ENCODE assay signal across 1 cellular context in genomic region chr20:51082988-51083387, GRCh38.
TF ChIP-seq lines count a peak whose summit lies in the region.

No MANE protein-coding gene starts in this region.

TF ChIP-seq in H1, 55 proteins besides CTCF, POLR2A, EP300 and RAD21:
- TF ChIP-seq POU5F1 (IDR thresholded peaks at IDR 0.05; ENCODE audit: low read depth, low read length), result no peak
- no peak for TF ChIP-seq HDAC2 (IDR thresholded peaks at IDR 0.05; ENCODE audit: borderline replicate concordance in 1 of 2, low read depth in 2 of 2, low read length in 2 of 2)
- no peak for TF ChIP-seq CBX5 (IDR thresholded peaks at IDR 0.05; ENCODE audit: low read depth, low read length)
- TF ChIP-seq ZNF274 (IDR thresholded peaks at IDR 0.05; ENCODE audit: borderline replicate concordance, extremely low read depth, low read length), result no peak
- no peak for TF ChIP-seq KDM5A (IDR thresholded peaks at IDR 0.05; ENCODE audit: low read length)
- no peak for TF ChIP-seq E2F6 (IDR thresholded peaks at IDR 0.05)
- TF ChIP-seq SP1 (IDR thresholded peaks at IDR 0.05; ENCODE audit: low read depth, low read length), result no peak
- TF ChIP-seq BRCA1 (IDR thresholded peaks at IDR 0.05; ENCODE audit: low read depth, low read length), result no peak
- TF ChIP-seq CBX8 (IDR thresholded peaks at IDR 0.05; ENCODE audit: borderline replicate concordance, low read depth, low read length), result no peak
- no peak for TF ChIP-seq SAP30 (IDR thresholded peaks at IDR 0.05; ENCODE audit: insufficient read depth, insufficient replicate concordance, low read length)
